Comparison of ENCODE assay signal across 1 cellular context in genomic region chr1:39899611-39900538, GRCh38.
TF ChIP-seq lines count a peak whose summit lies in the region.

No MANE protein-coding gene starts in this region.

TF ChIP-seq in HepG2, 621 proteins besides CTCF, POLR2A, EP300 and RAD21:
- TF ChIP-seq ZNF678 (CRISPR knock-in tag; IDR thresholded peaks at IDR 0.05) (no peak), ZNF629 (CRISPR knock-in tag; conservative IDR thresholded peaks at IDR 0.05) (peak; percentile 92), GTF2F1 (IDR thresholded peaks at IDR 0.05; ENCODE audit: low read length) (no peak), ZNF430 (CRISPR knock-in tag; IDR thresholded peaks at IDR 0.05) (0 out of 2 replicates have a peak, but pooled peaks have one; percentile 10), ZMYM3 (CRISPR knock-in tag; IDR thresholded peaks at IDR 0.05) (peak; percentile 73; the same call in 1 of the 2 replicates), KDM1A (CRISPR knock-in tag; IDR thresholded peaks at IDR 0.05) (peak; percentile 75; the same call in 1 of the 2 replicates)
